18 cellular contexts compared by ENCODE assay signal in the genomic region with DNA sequence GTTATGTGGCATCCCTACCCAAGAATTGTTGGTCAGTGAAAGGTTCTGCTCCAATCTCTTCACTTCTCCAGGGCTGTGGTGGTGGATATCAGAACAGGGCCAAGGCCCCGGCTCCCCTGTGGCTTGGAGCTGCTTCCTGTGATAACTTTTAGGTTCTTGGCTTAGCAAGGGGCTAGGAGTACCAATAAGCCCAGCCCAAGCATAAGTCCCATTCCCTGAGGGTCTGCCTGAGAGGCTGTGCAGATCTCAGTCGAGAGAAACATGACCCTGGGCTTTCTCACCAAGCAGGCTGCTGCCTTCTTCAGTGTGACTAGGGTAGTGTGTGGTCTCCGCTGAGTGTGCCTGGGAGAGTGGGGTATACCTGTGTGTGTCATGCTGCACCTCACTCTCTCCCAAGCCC.
DNase-seq lines count a peak whose midpoint lies in the region; ATAC-seq, FAIRE-seq and TF ChIP-seq lines count a peak whose summit lies in the region.
"Had no signal": no experiment of that assay in that cellular context is flagged by ENCODE, and none has a peak within 500 bp of the region (broad histone marks: within the 10 kb centered on the region; RNA-seq: fewer than 3 reads in every experiment).

No MANE protein-coding gene starts in this region.

- POLR2A ChIA-PET in RWPE1 (lab: Yijun Ruan, JAX; ENCODE audit: low non-redundant PET): no interaction called here

- FAIRE-seq in HTR-8/SVneo (lab: Jason Lieb, UNC): no peak
- FAIRE-seq: RCC 7860 had no signal

- H3K27me3 Mint-ChIP-seq in activated naive CD8-positive, alpha-beta T cell: no peaks in the 10 kb centered on the region
- no peaks in the 10 kb centered on the region for H3K27me3 Mint-ChIP-seq in activated naive CD8-positive, alpha-beta T cell treated with anti-CD3 and anti-CD28 coated beads, Interleukin-2, amount 50 U/mL, for 24 hours
- no peaks in the 10 kb centered on the region for H3K27me3 Mint-ChIP-seq in memory B cell

- H3K4me3 Mint-ChIP-seq in activated naive CD8-positive, alpha-beta T cell: no peak overlapping the region
- no peak overlapping the region for H3K4me3 Mint-ChIP-seq in activated naive CD8-positive, alpha-beta T cell treated with anti-CD3 and anti-CD28 coated beads, Interleukin-2, amount 50 U/mL, for 24 hours
- no peak overlapping the region for H3K4me3 Mint-ChIP-seq in memory B cell
- H3K4me3 Mint-ChIP-seq: HFFc6 had no signal

- H3K27ac ChIP-seq in RWPE1: 0 out of 2 replicates have a peak overlapping the region, but pooled peaks have one; percentile 61
- H3K27ac ChIP-seq: C4-2B had no signal

- peaks cover 3% of the 10 kb centered on the region for H3K36me3 Mint-ChIP-seq in activated naive CD8-positive, alpha-beta T cell
- H3K36me3 Mint-ChIP-seq in activated naive CD8-positive, alpha-beta T cell treated with anti-CD3 and anti-CD28 coated beads, Interleukin-2, amount 50 U/mL, for 24 hours (ENCODE audit: low read depth): peaks cover 53% of the 10 kb centered on the region
- peaks cover 31% of the 10 kb centered on the region for H3K36me3 Mint-ChIP-seq in memory B cell

- H3K27ac Mint-ChIP-seq in activated naive CD8-positive, alpha-beta T cell: peak overlapping the region; percentile 73
- H3K27ac Mint-ChIP-seq in activated naive CD8-positive, alpha-beta T cell treated with anti-CD3 and anti-CD28 coated beads, Interleukin-2, amount 50 U/mL, for 24 hours: no peak overlapping the region
- H3K27ac Mint-ChIP-seq in memory B cell: peak overlapping the region; percentile 24
- H3K27ac Mint-ChIP-seq: HFFc6 had no signal

- no peak for ATAC-seq in activated naive CD8-positive, alpha-beta T cell treated with anti-CD3 and anti-CD28 coated beads, Interleukin-2, amount 50 U/mL, for 24 hours
- ATAC-seq in memory B cell (ENCODE audit: low read depth): no peak
- ATAC-seq in GM21529 (IDR thresholded peaks at IDR 0.05; ENCODE audit: unreplicated experiment): no peak
- no peak for ATAC-seq in GM19035 (IDR thresholded peaks at IDR 0.05; ENCODE audit: unreplicated experiment)

- no peak for DNase-seq in activated naive CD8-positive, alpha-beta T cell treated with anti-CD3 and anti-CD28 coated beads, Interleukin-2, amount 50 U/mL, for 24 hours
- DNase-seq in RWPE1 (ENCODE audit: low spot score) (no peak), memory B cell (ENCODE audit: low spot score in 2 of 2) (no peak), HTR-8/SVneo (ENCODE audit: insufficient read length, low spot score) (no peak)
- DNase-seq: GOT3, HFFc6, KBM-7, MG63, NCI-H2029, NCI-H446, NCI-H524 treated with DMSO at 0.1 percent for 48 hours, NCI-H774, SK-N-SH had no signal

- no peaks in the 10 kb centered on the region for H3K9me3 Mint-ChIP-seq in activated naive CD8-positive, alpha-beta T cell (ENCODE audit: low read depth)
- H3K9me3 Mint-ChIP-seq in activated naive CD8-positive, alpha-beta T cell treated with anti-CD3 and anti-CD28 coated beads, Interleukin-2, amount 50 U/mL, for 24 hours: no peaks in the 10 kb centered on the region
- H3K9me3 Mint-ChIP-seq in memory B cell: no peaks in the 10 kb centered on the region
- H3K9me3 Mint-ChIP-seq: HFFc6 had no signal

- TF ChIP-seq CTCF in RWPE1 (conservative IDR thresholded peaks at IDR 0.05; ENCODE audit: low read depth): no peak

- CTCF ChIA-PET in RWPE1 (lab: Yijun Ruan, JAX): interaction anchor here (2.8 kb wide), 1 partner anchor 9 kb away, joined by 29 read pairs; no protein-coding TSS in a partner anchor

- peaks cover 63% of the 10 kb centered on the region for H3K4me1 Mint-ChIP-seq in activated naive CD8-positive, alpha-beta T cell (ENCODE audit: low read depth)
- peaks cover 60% of the 10 kb centered on the region for H3K4me1 Mint-ChIP-seq in activated naive CD8-positive, alpha-beta T cell treated with anti-CD3 and anti-CD28 coated beads, Interleukin-2, amount 50 U/mL, for 24 hours
- H3K4me1 Mint-ChIP-seq in memory B cell: peaks cover 41% of the 10 kb centered on the region
